20 cellular contexts compared by ENCODE assay signal in the genomic region with DNA sequence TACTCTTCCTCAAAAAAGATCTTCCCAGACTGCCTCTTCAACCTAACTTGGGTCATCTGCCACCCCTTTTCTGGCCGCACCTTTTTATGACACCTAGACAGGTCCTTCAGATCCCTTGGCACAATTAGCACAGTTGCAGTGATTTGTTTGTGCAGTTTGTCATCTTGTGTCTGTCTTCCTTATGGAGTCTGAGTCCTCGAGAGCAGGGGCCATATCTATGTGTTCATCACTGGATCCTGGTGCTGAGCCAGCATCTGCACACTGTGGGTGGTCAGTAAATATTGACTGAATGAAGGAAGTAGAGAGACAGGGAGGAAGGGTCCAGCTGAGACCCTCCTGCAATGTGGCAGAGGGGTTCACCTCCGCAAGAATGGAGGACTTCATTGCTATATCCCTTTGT. TPM values are rescaled to one million over a fixed set of nuclear protein-coding genes. Genes with fewer than 3 reads are reported as not detected.
DNase-seq lines count a peak whose midpoint lies in the region; ATAC-seq, FAIRE-seq and TF ChIP-seq lines count a peak whose summit lies in the region.
"Had no signal": no experiment of that assay in that cellular context is flagged by ENCODE, and none has a peak within 500 bp of the region (broad histone marks: within the 10 kb centered on the region; RNA-seq: fewer than 3 reads in every experiment).

No MANE protein-coding gene starts in this region.

- peaks cover 4% of the 10 kb centered on the region for H3K9me1 ChIP-seq in K562 (ENCODE audit: control insufficient read depth, insufficient read depth, low read length)

- no peak overlapping the region for H2BK120ac ChIP-seq in mesenchymal stem cell (ENCODE audit: low read depth, low read length)

- H3K4me3 ChIP-seq in mammary epithelial cell (replicated peaks in 1 of 3; ENCODE audit: insufficient read depth in 1 of 3, low read depth in 2 of 3, low read length in 3 of 3): no peak overlapping the region
- no peak overlapping the region for H3K4me3 ChIP-seq in K562
- no peak overlapping the region for H3K4me3 ChIP-seq in mesenchymal stem cell (ENCODE audit: insufficient read depth in 1 of 2, low read depth in 1 of 2, low read length in 2 of 2)
- no peak overlapping the region for H3K4me3 ChIP-seq in transverse colon
- H3K4me3 ChIP-seq in GM23338: no peak overlapping the region
- H3K4me3 ChIP-seq: left lung, testis had no signal

- no peak overlapping the region for H3K4ac ChIP-seq in mesenchymal stem cell (ENCODE audit: low read depth in 1 of 2, low read length in 2 of 2)

- no peak overlapping the region for H3K14ac ChIP-seq in mesenchymal stem cell (ENCODE audit: low read length in 2 of 2)

- intact Hi-C loops in MCF 10A (cut with micrococcal nuclease) (no loop called here), mammary epithelial cell (cut with micrococcal nuclease) (no loop called here), K562 (cut with micrococcal nuclease) (loop anchor here (5.0 kb wide), 1 partner anchor 131 kb away; no protein-coding TSS in a partner anchor), transverse colon (cut with DNase I; ENCODE audit: low total_unique reads) (no loop called here)

- H3K18ac ChIP-seq in mesenchymal stem cell (ENCODE audit: low read depth in 1 of 2, low read length in 2 of 2): no peak overlapping the region

- TF ChIP-seq POLR2A in K562 (conservative IDR thresholded peaks at IDR 0.05) (no peak), transverse colon (IDR thresholded peaks at IDR 0.05) (no peak)

- no peak for FAIRE-seq in K562 (lab: Jason Lieb, UNC)

- H3K27me3 Mint-ChIP-seq in MCF 10A (ENCODE audit: insufficient read depth, unreplicated experiment): no peaks in the 10 kb centered on the region
- H3K27me3 Mint-ChIP-seq in GM23338 (ENCODE audit: insufficient read depth, low read depth, poor library complexity): peaks cover 11% of the 10 kb centered on the region

- H3K9ac ChIP-seq in mammary epithelial cell (ENCODE audit: insufficient read depth, low read length): no peak overlapping the region
- H3K9ac ChIP-seq in K562 (ENCODE audit: insufficient read depth in 1 of 2, low read depth in 2 of 2, low read length in 2 of 2): no peak overlapping the region
- no peak overlapping the region for H3K9ac ChIP-seq in mesenchymal stem cell (ENCODE audit: low read length)

- H2AK5ac ChIP-seq in mesenchymal stem cell (ENCODE audit: low read length, severe bottlenecking): no peak overlapping the region

- H3K79me1 ChIP-seq in mesenchymal stem cell (replicated peaks; ENCODE audit: low read length, poor library complexity, severe bottlenecking): peaks cover 30% of the 10 kb centered on the region

- H3K4me3 Mint-ChIP-seq in MCF 10A (ENCODE audit: unreplicated experiment) (no peak overlapping the region), GM23338 (no peak overlapping the region)
- H3K4me3 Mint-ChIP-seq: activated CD8-positive, alpha-beta T cell treated with anti-CD3 and anti-CD28 coated beads, Interleukin-2, amount 10 ng/mL, durations not matched to agents 7 days and 5 days; activated T-cell treated with anti-CD3 and anti-CD28 coated beads, Interleukin-2, amount 50 U/mL, for 72 hours; CD14-positive monocyte had no signal

- no peak for TF ChIP-seq RAD21 in K562 (CRISPR knock-in tag; conservative IDR thresholded peaks at IDR 0.05 in 1 of 2, IDR thresholded peaks at IDR 0.05 in 1 of 2)

- H3K27ac Mint-ChIP-seq in MCF 10A (ENCODE audit: low read depth, unreplicated experiment) (peak overlapping the region; percentile 49), GM23338 (no peak overlapping the region)
- H3K27ac Mint-ChIP-seq: activated CD8-positive, alpha-beta T cell treated with anti-CD3 and anti-CD28 coated beads, Interleukin-2, amount 10 ng/mL, durations not matched to agents 7 days and 5 days; activated naive CD4-positive, alpha-beta T cell treated with anti-CD3 and anti-CD28 coated beads, Interleukin-2, amount 50 U/mL, for 72 hours had no signal

- H3K36me3 Mint-ChIP-seq in MCF 10A (ENCODE audit: insufficient read depth, unreplicated experiment) (peaks cover 33% of the 10 kb centered on the region), GM23338 (ENCODE audit: low read depth) (peaks cover 8% of the 10 kb centered on the region)

- H3K4me1 ChIP-seq in mammary epithelial cell (ENCODE audit: insufficient read depth, low read length) (peaks cover 5% of the 10 kb centered on the region), K562 (replicated peaks in 1 of 2; ENCODE audit: control insufficient read depth in 2 of 2, insufficient read depth in 2 of 2, low read length in 2 of 2) (peaks cover 0 to 6% of the 10 kb centered on the region in 2 experiments; a peak in 2 of 5 replicates), mesenchymal stem cell (ENCODE audit: control insufficient read depth, insufficient read depth, low read depth, low read length) (peaks cover 45% of the 10 kb centered on the region), transverse colon (peaks cover 14 to 71% (median 55%) of the 10 kb centered on the region in 4 donors), GM23338 (ENCODE audit: insufficient read depth) (peaks cover 14% of the 10 kb centered on the region; the same call in 1 of the 2 replicates)

- H3K27ac ChIP-seq in mammary epithelial cell (ENCODE audit: insufficient read depth, low read depth, low read length) (no peak overlapping the region), K562 (ENCODE audit: extremely low read depth, low read depth, low read length) (no peak overlapping the region), mesenchymal stem cell (ENCODE audit: low read length, poor library complexity, severe bottlenecking) (no peak overlapping the region), transverse colon (peak overlapping the region; percentile 19 to 83 (median 73)), GM23338 (ENCODE audit: low read depth) (no peak overlapping the region)
- H3K27ac ChIP-seq: left lung, testis had no signal

- H3F3A ChIP-seq in GM23338 (replicated peaks; ENCODE audit: low read depth): no peaks in the 10 kb centered on the region

- POLR2A ChIA-PET in MCF 10A (lab: Yijun Ruan, JAX): interaction anchor here (0.6 to 19.9 kb wide), 9 partner anchors 8 to 479 kb away, joined by 3 to 431 read pairs (median 12); a partner anchor contains a TSS
- POLR2A ChIA-PET in K562 (lab: Yijun Ruan, JAX): interaction anchor here (0.7 to 1.0 kb wide), 2 partner anchors 13 to 76 kb away, joined by 3 read pairs; no protein-coding TSS in a partner anchor

- in situ Hi-C loops in mammary epithelial cell (cut with MboI; ENCODE audit: low sequenced_read_pairs in 2 of 2) (no loop called here), K562 (cut with MboI) (no loop called here), transverse colon (cut with MboI; ENCODE audit: low pct_ligation_motif_present in 1 of 4, low pct_unique_long_range_greater_than_20kb in 1 of 4, low sequenced_read_pairs in 3 of 4) (no loop called here), GM13976 (cut with MboI; ENCODE audit: low sequenced_read_pairs, unreplicated experiment) (no loop called here)

- no peak for DNase-seq in MCF 10A (ENCODE audit: unreplicated experiment)
- no peak for DNase-seq in mammary epithelial cell
- DNase-seq in K562 (ENCODE audit: extremely low read depth in 1 of 4, low spot score in 3 of 4): no peak
- peak; percentile 36 for DNase-seq in mesenchymal stem cell
- peak; percentile 35 for DNase-seq in transverse colon
- no peak for DNase-seq in NCI-H1417 treated with DMSO at 0.1 percent for 48 hours (lab: John Stamatoyannopoulos, UW)
- no peak for DNase-seq in GM23338 (ENCODE audit: low spot score)
- DNase-seq in GM13976 (ENCODE audit: low spot score): no peak
- DNase-seq: 8988T; activated CD8-positive, alpha-beta T cell treated with anti-CD3 and anti-CD28 coated beads, Interleukin-2, amount 10 ng/mL, durations not matched to agents 7 days and 5 days; activated T-cell treated with anti-CD3 and anti-CD28 coated beads, Interleukin-2, amount 50 U/mL, for 72 hours; left lung; NCI-H1048; NCI-H510A; posterior cingulate gyrus; Right ventricle myocardium superior; stimulated activated CD4-positive, alpha-beta T cell treated with anti-CD3 and anti-CD28 coated beads, Interleukin-4, amount 100 ng/mL, for 4 hours; testis had no signal

- H4K91ac ChIP-seq in mesenchymal stem cell (ENCODE audit: low read length): no peak overlapping the region

- H2AFZ ChIP-seq in mammary epithelial cell (ENCODE audit: low read depth, low read length): no peak overlapping the region
- no peak overlapping the region for H2AFZ ChIP-seq in K562 (ENCODE audit: low read depth, low read length)
- no peak overlapping the region for H2AFZ ChIP-seq in mesenchymal stem cell (ENCODE audit: low read depth, low read length)
- H2AFZ ChIP-seq in GM23338: no peak overlapping the region

- H3K4me1 Mint-ChIP-seq in MCF 10A (ENCODE audit: insufficient read depth, unreplicated experiment): peaks cover 68% of the 10 kb centered on the region
- H3K4me1 Mint-ChIP-seq in GM23338: peaks cover 44% of the 10 kb centered on the region

- BruUV-seq in MCF 10A (replicated peaks; lab: Mats Ljungman, UMichigan) (no TSS peak), mammary epithelial cell (replicated peaks; lab: Mats Ljungman, UMichigan) (no TSS peak), K562 (replicated peaks; lab: Mats Ljungman, UMichigan) (no TSS peak)

- no peaks in the 10 kb centered on the region for H4K20me1 ChIP-seq in mammary epithelial cell (ENCODE audit: insufficient read depth, low read length)
- peaks cover 25% of the 10 kb centered on the region for H4K20me1 ChIP-seq in K562 (replicated peaks; ENCODE audit: control insufficient read depth, insufficient read depth, low read length)
- H4K20me1 ChIP-seq in GM23338 (replicated peaks; ENCODE audit: insufficient read depth): peaks cover 44% of the 10 kb centered on the region

- ATAC-seq in K562 (no peak), GM23338 (no peak)
- ATAC-seq: activated CD8-positive, alpha-beta T cell treated with anti-CD3 and anti-CD28 coated beads, Interleukin-2, amount 10 ng/mL, durations not matched to agents 7 days and 5 days; activated naive CD4-positive, alpha-beta T cell treated with anti-CD3 and anti-CD28 coated beads, Interleukin-2, amount 50 U/mL, for 72 hours; activated T-cell treated with anti-CD3 and anti-CD28 coated beads, Interleukin-2, amount 50 U/mL, for 72 hours; left lung had no signal

- dilution Hi-C loops in mammary epithelial cell (cut with HindIII; ENCODE audit: low sequenced_read_pairs): no loop called here

- CTCF ChIA-PET in MCF 10A (lab: Yijun Ruan, JAX): interaction anchor here (0.6 to 2.0 kb wide), 9 partner anchors 8 to 769 kb away, joined by 3 to 10 read pairs (median 3); no protein-coding TSS in a partner anchor
- CTCF ChIA-PET in mammary epithelial cell (lab: Charles Lee; ENCODE audit: low non-redundant PET): no interaction called here
- CTCF ChIA-PET in K562 (lab: Yijun Ruan, JAX; ENCODE audit: low intra/inter-chr PET ratio): interaction anchor here (0.8 kb wide), 2 partner anchors 132 to 136 kb away, joined by 3 read pairs; no protein-coding TSS in a partner anchor

- H3K9me2 ChIP-seq in GM23338 (ENCODE audit: insufficient read depth): no peaks in the 10 kb centered on the region

- H2BK12ac ChIP-seq in mesenchymal stem cell (ENCODE audit: low read length in 2 of 2): no peak overlapping the region

- no peak overlapping the region for H3K23ac ChIP-seq in mesenchymal stem cell (ENCODE audit: low read length in 2 of 2)

- no peak overlapping the region for H2BK15ac ChIP-seq in mesenchymal stem cell (ENCODE audit: low read depth, poor library complexity, severe bottlenecking)

- no peaks in the 10 kb centered on the region for H3K9me3 ChIP-seq in mammary epithelial cell (replicated peaks; ENCODE audit: insufficient read depth, low read length)
- no peaks in the 10 kb centered on the region for H3K9me3 ChIP-seq in K562 (replicated peaks; ENCODE audit: control insufficient read depth, insufficient read depth, low read depth, low read length)
- no peaks in the 10 kb centered on the region for H3K9me3 ChIP-seq in mesenchymal stem cell (ENCODE audit: control insufficient read depth, low read length)
- H3K9me3 ChIP-seq in transverse colon: no peaks in the 10 kb centered on the region
- H3K9me3 ChIP-seq: left lung, testis had no signal

- peak overlapping the region; percentile 7 for H4K8ac ChIP-seq in mesenchymal stem cell (ENCODE audit: low read length)

- H3K79me2 ChIP-seq in mammary epithelial cell (ENCODE audit: insufficient read depth, low read length) (peaks cover 85% of the 10 kb centered on the region), K562 (ENCODE audit: control insufficient read depth, insufficient read depth, low read length) (peaks cover 7% of the 10 kb centered on the region; the same call in 2 of the 3 replicates), GM23338 (replicated peaks; ENCODE audit: insufficient read depth) (peaks cover 96% of the 10 kb centered on the region)

- WGBS in mammary epithelial cell (ENCODE audit: low coverage, missing lambda C conversion rate): 61% methylated on average over 3 of the region's 3 CpGs
- WGBS in K562 (ENCODE audit: insufficient coverage, low coverage, missing lambda C conversion rate): 61% methylated on average over 3 of the region's 3 CpGs
- WGBS in mesenchymal stem cell: 81% methylated on average over 3 of the region's 3 CpGs
- 60 to 83% methylated on average over 1 to 3 of the region's 3 CpGs for WGBS in transverse colon (ENCODE audit: low coverage in 1 of 2), 2 donors

- H3K9me3 Mint-ChIP-seq in MCF 10A (ENCODE audit: unreplicated experiment) (no peaks in the 10 kb centered on the region), GM23338 (no peaks in the 10 kb centered on the region; the same call in 2 of the 3 replicates)
- H3K9me3 Mint-ChIP-seq: activated naive CD4-positive, alpha-beta T cell treated with anti-CD3 and anti-CD28 coated beads, Interleukin-2, amount 50 U/mL, for 72 hours; activated T-cell treated with anti-CD3 and anti-CD28 coated beads, Interleukin-2, amount 50 U/mL, for 72 hours; CD14-positive monocyte had no signal

- no peak for TF ChIP-seq EP300 in K562 (IDR thresholded peaks at IDR 0.05; ENCODE audit: low read length)
- TF ChIP-seq EP300 in transverse colon (IDR thresholded peaks at IDR 0.05; ENCODE audit: low read depth): no peak

- no peak overlapping the region for H2BK5ac ChIP-seq in mesenchymal stem cell (ENCODE audit: low read depth, low read length, poor library complexity, severe bottlenecking)

- TF ChIP-seq CTCF in MCF 10A (IDR thresholded peaks at IDR 0.05; ENCODE audit: unreplicated experiment) (no peak), mammary epithelial cell (conservative IDR thresholded peaks at IDR 0.05 in 1 of 2, IDR thresholded peaks at IDR 0.05 in 1 of 2; ENCODE audit: extremely low read depth in 1 of 2, insufficient read depth in 1 of 2, low read depth in 1 of 2, low read length in 2 of 2) (no peak), K562 (IDR thresholded peaks at IDR 0.05 in 2 of 3, conservative IDR thresholded peaks at IDR 0.05 in 1 of 3; ENCODE audit: insufficient read depth in 2 of 3, low read depth in 1 of 3, low read length in 3 of 3) (no peak), transverse colon (IDR thresholded peaks at IDR 0.05) (no peak), GM23338 (conservative IDR thresholded peaks at IDR 0.05; ENCODE audit: low read depth in 2 of 2) (no peak), GM13976 (IDR thresholded peaks at IDR 0.05; ENCODE audit: borderline replicate concordance, control extremely low read depth, extremely low read depth, insufficient read depth, missing control alignments) (no peak)

- no peak overlapping the region for H3K4me2 ChIP-seq in mammary epithelial cell (ENCODE audit: insufficient read depth, low read depth, low read length)
- no peak overlapping the region for H3K4me2 ChIP-seq in K562 (ENCODE audit: insufficient read depth, low read length)
- H3K4me2 ChIP-seq in mesenchymal stem cell (ENCODE audit: low read length, poor library complexity, severe bottlenecking): no peak overlapping the region
- no peak overlapping the region for H3K4me2 ChIP-seq in GM23338

- H3K27me3 ChIP-seq in mammary epithelial cell (ENCODE audit: insufficient read depth, low read length): no peaks in the 10 kb centered on the region
- H3K27me3 ChIP-seq in K562 (ENCODE audit: control insufficient read depth in 2 of 2, insufficient read depth in 2 of 2, low read length in 2 of 2): no peaks in the 10 kb centered on the region
- H3K27me3 ChIP-seq in mesenchymal stem cell (ENCODE audit: control insufficient read depth in 1 of 2, insufficient read depth in 1 of 2, low read length in 2 of 2): no peaks in the 10 kb centered on the region
- no peaks in the 10 kb centered on the region for H3K27me3 ChIP-seq in transverse colon
- H3K27me3 ChIP-seq in GM23338 (ENCODE audit: insufficient read depth): no peaks in the 10 kb centered on the region
- H3K27me3 ChIP-seq: left lung, testis had no signal

- H3K36me3 ChIP-seq in mammary epithelial cell (ENCODE audit: insufficient read depth, low read length) (no peaks in the 10 kb centered on the region), K562 (ENCODE audit: control insufficient read depth, insufficient read depth, low read length) (peaks cover 5% of the 10 kb centered on the region; the same call in 2 of the 3 replicates), mesenchymal stem cell (ENCODE audit: control insufficient read depth in 1 of 2, insufficient read depth in 2 of 2, low read depth in 1 of 2, low read length in 2 of 2) (peaks cover 26 to 34% of the 10 kb centered on the region in 2 experiments), transverse colon (no peaks in the 10 kb centered on the region), GM23338 (ENCODE audit: insufficient read depth) (no peaks in the 10 kb centered on the region)

RNA-seq across cellular contexts. Expression of a gene that starts 14.4 kb away (rescaled TPM):
- total RNA-seq in MCF 10A (2022) (257 and 292 TPM in 2 replicates), mammary epithelial cell (10 to 100 TPM; 58.8 to 98.6 TPM), K562 (2014; rRNA removed) (20.9 and 38.1 TPM in 2 replicates), K562 (2014; rRNA removed; fragmentation: Illumina TruSeq; extraction: Trizol) (33.5 and 38.8 TPM in 2 replicates), K562 (2015; rRNA removed; fragmentation: Illumina TruSeq; extraction: Trizol) (41.9 and 42.5 TPM in 2 replicates), K562 (2021) (48.0 and 51.3 TPM in 2 replicates), transverse colon (100 to 1,000 TPM; 125 to 252 (median 184) TPM)
- polyA plus RNA-seq in mammary epithelial cell (111 TPM), K562 (2011; rRNA removed) (36.4 and 39.2 TPM in 2 replicates), K562 (2014; fragmentation: Illumina TruSeq; extraction: Trizol) (58.0 and 68.4 TPM in 2 replicates), K562 (2014; fragmentation: Nextera tagmentation; extraction: Ambion mirVana) (10 to 100 TPM in 1 of 2 experiments, 1 to 10 TPM in 1; 5.5 to 11.7 TPM), K562 (2014; rRNA removed) (32.9 and 45.5 TPM in 2 replicates), GM23338 (2016; fragmentation: Nextera tagmentation; extraction: Ambion mirVana) (21.2 and 25.2 TPM in 2 replicates)
- polyA minus RNA-seq in mammary epithelial cell: 158 TPM
- 94.3 and 160 TPM in 2 replicates for total RNA-seq in K562 (2011; cell fraction: chromatin; rRNA removed; ENCODE audit: low replicate concordance)
- total RNA-seq in K562 (2011; cell fraction: nucleolus; rRNA removed): 81.7 and 85.4 TPM in 2 replicates
- total RNA-seq in K562 (2011; cell fraction: nucleoplasm; rRNA removed): 98.5 and 147 TPM in 2 replicates
- 59.9 and 75.2 TPM in 2 replicates for polyA plus RNA-seq in K562 (2011; cell fraction: cytosol; rRNA removed)
- polyA plus RNA-seq in K562 (2011; cell fraction: nucleus; rRNA removed): 37.4 and 51.3 TPM in 2 replicates
- polyA plus RNA-seq in K562 (2012): 49.8 and 50.4 TPM in 2 replicates
- polyA minus RNA-seq in K562 (2011; rRNA and poly(A)+ RNA removed): 42.0 and 52.9 TPM in 2 replicates
- polyA minus RNA-seq in K562 (2011; cell fraction: cytosol; rRNA and poly(A)+ RNA removed): 26.8 and 27.7 TPM in 2 replicates
- 19.5 and 22.5 TPM in 2 replicates for polyA minus RNA-seq in K562 (2011; cell fraction: nucleus; rRNA and poly(A)+ RNA removed)
- 143 TPM for polyA plus RNA-seq in mesenchymal stem cell (2013, experiment 1 of 2)
- polyA plus RNA-seq in mesenchymal stem cell (2013, experiment 2 of 2): 140 TPM
- total RNA-seq in GM23338 (2014; rRNA removed; shearing (Covaris generic)): 92.2 and 99.9 TPM in 2 replicates

Comparison
In these comparisons a context has a peak if more than half of its experiments do, and no peak if none do; other contexts are left out.
1. DNase-seq: peak in mesenchymal stem cell (single experiment) and transverse colon (single experiment); none in MCF 10A (single experiment), mammary epithelial cell (single experiment), K562 (0 of 4), NCI-H1417 treated with DMSO at 0.1 percent for 48 hours (single experiment), GM23338 (single experiment) and GM13976 (single experiment).
2. H3K27ac ChIP-seq: peak in transverse colon (4 of 4); none in mammary epithelial cell (single experiment), K562 (single experiment), mesenchymal stem cell (single experiment) and GM23338 (single experiment).